In genomic region chr19:40704491-40705361, GRCh38 we compare ENCODE assay signal across 22 cellular contexts. TPM values are rescaled to one million over a fixed set of nuclear protein-coding genes. Genes with fewer than 3 reads are reported as not detected.
DNase-seq lines count a peak whose midpoint lies in the region; ATAC-seq, FAIRE-seq and TF ChIP-seq lines count a peak whose summit lies in the region.
"Had no signal": no experiment of that assay in that cellular context is flagged by ENCODE, and none has a peak within 500 bp of the region (broad histone marks: within the 10 kb centered on the region; RNA-seq: fewer than 3 reads in every experiment).

No MANE protein-coding gene starts in this region.

- H3K4me1 ChIP-seq in right cardiac atrium (ENCODE audit: control insufficient read depth, insufficient read depth, low read length), result no peaks in the 10 kb centered on the region
- no peaks in the 10 kb centered on the region for H3K4me1 ChIP-seq in HEK293 (ENCODE audit: control insufficient read depth, insufficient read depth, low read length)
- H3K4me1 ChIP-seq in K562 (replicated peaks in 1 of 2; ENCODE audit: control insufficient read depth in 2 of 2, insufficient read depth in 2 of 2, low read length in 2 of 2), result peaks cover 12 to 27% of the 10 kb centered on the region in 2 experiments; a peak in 4 of 5 replicates
- H3K4me1 ChIP-seq in osteoblast (ENCODE audit: insufficient read depth, low read length), result peaks cover 7% of the 10 kb centered on the region
- 0 out of 2 replicates have a peak, but pooled peaks cover 3% of the 10 kb centered on the region for H3K4me1 ChIP-seq in GM23338 (ENCODE audit: insufficient read depth)

- H4K20me1 ChIP-seq in K562 (replicated peaks; ENCODE audit: control insufficient read depth, insufficient read depth, low read length), result no peaks in the 10 kb centered on the region
- H4K20me1 ChIP-seq in osteoblast (ENCODE audit: insufficient read depth, low read length), result no peaks in the 10 kb centered on the region
- H4K20me1 ChIP-seq in GM23338 (replicated peaks; ENCODE audit: insufficient read depth), result no peaks in the 10 kb centered on the region; the same call in 1 of the 2 replicates

- H3K9me3 ChIP-seq in right cardiac atrium (ENCODE audit: control insufficient read depth, low read length) (no peaks in the 10 kb centered on the region), HEK293 (ENCODE audit: control insufficient read depth, insufficient read depth, low read depth, low read length) (no peaks in the 10 kb centered on the region), K562 (replicated peaks; ENCODE audit: control insufficient read depth, insufficient read depth, low read depth, low read length) (no peaks in the 10 kb centered on the region), osteoblast (ENCODE audit: low read depth, low read length) (no peaks in the 10 kb centered on the region)

- H3K79me2 ChIP-seq in K562 (ENCODE audit: control insufficient read depth, insufficient read depth, low read length) (no peaks in the 10 kb centered on the region), osteoblast (ENCODE audit: insufficient read depth, low read length) (no peaks in the 10 kb centered on the region), GM23338 (replicated peaks; ENCODE audit: insufficient read depth) (no peaks in the 10 kb centered on the region)

- no peak overlapping the region for H3K27ac Mint-ChIP-seq in GM23338

- H3K4me2 ChIP-seq in K562 (ENCODE audit: insufficient read depth, low read length) (no peak overlapping the region), osteoblast (ENCODE audit: insufficient read depth, low read length) (no peak overlapping the region), GM23338 (no peak overlapping the region)

- peaks cover 10% of the 10 kb centered on the region for H3K4me1 Mint-ChIP-seq in GM23338

- no peak overlapping the region for H3K4me3 Mint-ChIP-seq in GM23338
- H3K4me3 Mint-ChIP-seq: CD4-positive, alpha-beta memory T cell had no signal

- H3K27ac ChIP-seq in right cardiac atrium (ENCODE audit: low read length), result no peak overlapping the region
- H3K27ac ChIP-seq in HEK293 (ENCODE audit: extremely low read depth, low read depth, low read length), result no peak overlapping the region
- H3K27ac ChIP-seq in K562 (ENCODE audit: extremely low read depth, low read depth, low read length), result no peak overlapping the region
- H3K27ac ChIP-seq in osteoblast (ENCODE audit: low read depth, low read length), result no peak overlapping the region
- H3K27ac ChIP-seq in GM23338 (ENCODE audit: low read depth), result no peak overlapping the region

- no peak for TF ChIP-seq POLR2A in K562 (conservative IDR thresholded peaks at IDR 0.05)

- H3K4me3 ChIP-seq in right cardiac atrium (ENCODE audit: low read length) (no peak overlapping the region), HEK293 (ENCODE audit: low read depth, low read length) (no peak overlapping the region), K562 (no peak overlapping the region), osteoblast (ENCODE audit: insufficient read depth, low read length) (no peak overlapping the region), GM23338 (no peak overlapping the region)

- H3K36me3 ChIP-seq in HEK293 (ENCODE audit: control insufficient read depth in 2 of 2, insufficient read depth in 1 of 2, low read length in 2 of 2) (peaks cover 84 to 90% of the 10 kb centered on the region in 2 experiments), K562 (ENCODE audit: control insufficient read depth, insufficient read depth, low read length) (peaks cover 52% of the 10 kb centered on the region), osteoblast (ENCODE audit: insufficient read depth, low read length) (peaks cover 44% of the 10 kb centered on the region), GM23338 (ENCODE audit: insufficient read depth) (peaks cover 12% of the 10 kb centered on the region; the same call in 1 of the 2 replicates)

- no peak for FAIRE-seq in K562 (lab: Jason Lieb, UNC)
- FAIRE-seq: G401.6, HTR-8/SVneo had no signal

- no peaks in the 10 kb centered on the region for H3K9me2 ChIP-seq in GM23338 (ENCODE audit: insufficient read depth)

- H3K9ac ChIP-seq in K562 (ENCODE audit: insufficient read depth in 1 of 2, low read depth in 2 of 2, low read length in 2 of 2), result peak overlapping the region in 1 of 2 experiments; percentile 4; a peak in 2 of 4 replicates

- intact Hi-C loops in Right ventricle myocardium inferior (cut with DNase I) (no loop called here), right cardiac atrium (cut with DNase I) (no loop called here), K562 (cut with micrococcal nuclease) (no loop called here)

- 89% methylated on average over 18 of the region's 18 CpGs for WGBS in right cardiac atrium
- WGBS in K562 (ENCODE audit: insufficient coverage, low coverage, missing lambda C conversion rate), result 90% methylated on average over 18 of the region's 18 CpGs

- no peak for ATAC-seq in Right ventricle myocardium inferior
- ATAC-seq in right cardiac atrium, result no peak
- ATAC-seq in K562, result peak; percentile 30; the same call in 1 of the 3 replicates
- ATAC-seq in GM23338, result no peak

- no peak for TF ChIP-seq RAD21 in K562 (CRISPR knock-in tag; conservative IDR thresholded peaks at IDR 0.05 in 1 of 2, IDR thresholded peaks at IDR 0.05 in 1 of 2)

- H3F3A ChIP-seq in GM23338 (replicated peaks; ENCODE audit: low read depth), result 0 out of 2 replicates have a peak, but pooled peaks cover 6% of the 10 kb centered on the region

- no peaks in the 10 kb centered on the region for H3K9me3 Mint-ChIP-seq in GM23338
- H3K9me3 Mint-ChIP-seq: CD4-positive, alpha-beta memory T cell had no signal

- CTCF ChIA-PET in HEK293 (lab: Yijun Ruan, JAX), result interaction anchor here (0.6 to 1.3 kb wide), 3 partner anchors 14 to 42 kb away, joined by 3 to 4 read pairs (median 4); partner anchors contain the start of gene NUMBL
- CTCF ChIA-PET in K562 (lab: Yijun Ruan, JAX; ENCODE audit: low intra/inter-chr PET ratio), result no interaction called here

- H3K27me3 ChIP-seq in right cardiac atrium (ENCODE audit: control insufficient read depth, insufficient read depth) (no peaks in the 10 kb centered on the region), K562 (ENCODE audit: control insufficient read depth in 2 of 2, insufficient read depth in 2 of 2, low read length in 2 of 2) (no peaks in the 10 kb centered on the region), osteoblast (ENCODE audit: insufficient read depth, low read length) (no peaks in the 10 kb centered on the region), GM23338 (ENCODE audit: insufficient read depth) (no peaks in the 10 kb centered on the region)

- H3K36me3 Mint-ChIP-seq in GM23338 (ENCODE audit: low read depth), result peaks cover 51% of the 10 kb centered on the region

- no TSS peak for BruUV-seq in K562 (replicated peaks; lab: Mats Ljungman, UMichigan)

- H3K27me3 Mint-ChIP-seq in GM23338 (ENCODE audit: insufficient read depth, low read depth, poor library complexity), result peaks cover 14% of the 10 kb centered on the region
- H3K27me3 Mint-ChIP-seq: CD4-positive, alpha-beta memory T cell had no signal

- POLR2A ChIA-PET in HEK293 (lab: Yijun Ruan, JAX), result interaction anchor here (0.5 to 1.9 kb wide), 7 partner anchors 12 to 96 kb away, joined by 3 to 8 read pairs (median 4); partner anchors contain the start of genes COQ8B, ITPKC, NUMBL and RAB4B
- POLR2A ChIA-PET in K562 (lab: Yijun Ruan, JAX), result interaction anchor here (1.3 to 1.4 kb wide), 2 partner anchors 45 to 101 kb away, joined by 3 read pairs; no protein-coding TSS in a partner anchor

- DNase-seq in Right ventricle myocardium inferior (ENCODE audit: missing footprints) (peak; percentile 64), right cardiac atrium (no peak), K562 (ENCODE audit: extremely low read depth in 1 of 4, low spot score in 3 of 4) (peak in 1 of 4 experiments; percentile 30), osteoblast (ENCODE audit: insufficient read length, low spot score, missing footprints) (peak; percentile 73), DMS 273 treated with DMSO at 0.1 percent for 48 hours (lab: John Stamatoyannopoulos, UW) (no peak), GM23338 (ENCODE audit: low spot score) (no peak)
- DNase-seq: C1 segment of cervical spinal cord; CD4-positive, alpha-beta memory T cell; COR-L47; H7; KG1; NCI-H1092 treated with DMSO at 0.1 percent for 48 hours; NCI-H1436; NCI-H187; NCI-H2081 treated with DMSO at 0.1 percent for 48 hours; NCI-H524; NCI-H82; RPMI8226; SHP77 treated with DMSO at 0.1 percent for 48 hours had no signal

- TF ChIP-seq EP300 in K562 (IDR thresholded peaks at IDR 0.05; ENCODE audit: low read length), result no peak

- no peaks in the 10 kb centered on the region for H3K9me1 ChIP-seq in K562 (ENCODE audit: control insufficient read depth, insufficient read depth, low read length)

- no peak overlapping the region for H2AFZ ChIP-seq in K562 (ENCODE audit: low read depth, low read length)
- no peak overlapping the region for H2AFZ ChIP-seq in osteoblast (ENCODE audit: low read length)
- H2AFZ ChIP-seq in GM23338, result no peak overlapping the region

- in situ Hi-C loops in K562 (cut with MboI), result no loop called here

- no peak for TF ChIP-seq CTCF in HEK293 (tag by site-specific recombination; IDR thresholded peaks at IDR 0.05)
- TF ChIP-seq CTCF in K562 (IDR thresholded peaks at IDR 0.05 in 2 of 3, conservative IDR thresholded peaks at IDR 0.05 in 1 of 3; ENCODE audit: insufficient read depth in 2 of 3, low read depth in 1 of 3, low read length in 3 of 3), result no peak
- TF ChIP-seq CTCF in osteoblast (IDR thresholded peaks at IDR 0.05; ENCODE audit: extremely low read depth, low read depth, low read length), result no peak
- no peak for TF ChIP-seq CTCF in GM23338 (conservative IDR thresholded peaks at IDR 0.05; ENCODE audit: low read depth in 2 of 2)

RNA-seq across cellular contexts. Expression of gene COQ8B, which starts 12.0 kb away (rescaled TPM):
- total RNA-seq in Right ventricle myocardium inferior, result 37.4 TPM
- 10 to 100 TPM; 22.8 to 34.0 (median 29.0) TPM for total RNA-seq in right cardiac atrium
- polyA plus RNA-seq in right cardiac atrium, result 23.8 TPM
- 33.1 and 73.6 TPM in 2 replicates for total RNA-seq in K562 (2011; cell fraction: chromatin; rRNA removed; ENCODE audit: low replicate concordance)
- 54.3 and 55.7 TPM in 2 replicates for total RNA-seq in K562 (2011; cell fraction: nucleolus; rRNA removed)
- total RNA-seq in K562 (2011; cell fraction: nucleoplasm; rRNA removed), result 43.2 and 52.2 TPM in 2 replicates
- total RNA-seq in K562 (2014; rRNA removed), result 18.3 and 20.0 TPM in 2 replicates
- 5.2 and 5.5 TPM in 2 replicates for total RNA-seq in K562 (2014; rRNA removed; fragmentation: Illumina TruSeq; extraction: Trizol)
- total RNA-seq in K562 (2015; rRNA removed; fragmentation: Illumina TruSeq; extraction: Trizol), result 12.9 and 13.6 TPM in 2 replicates
- 24.0 and 27.2 TPM in 2 replicates for total RNA-seq in K562 (2021)
- polyA plus RNA-seq in K562 (2011; rRNA removed), result 14.4 and 17.6 TPM in 2 replicates
- polyA plus RNA-seq in K562 (2011; cell fraction: cytosol; rRNA removed), result 19.5 and 37.8 TPM in 2 replicates
- polyA plus RNA-seq in K562 (2011; cell fraction: nucleus; rRNA removed), result 55.8 and 89.2 TPM in 2 replicates
- 16.4 and 27.2 TPM in 2 replicates for polyA plus RNA-seq in K562 (2012)
- 7.2 and 15.7 TPM in 2 replicates for polyA plus RNA-seq in K562 (2014; fragmentation: Illumina TruSeq; extraction: Trizol)
- under 1 TPM; 0.41 to 0.51 TPM for polyA plus RNA-seq in K562 (2014; fragmentation: Nextera tagmentation; extraction: Ambion mirVana)
- polyA plus RNA-seq in K562 (2014; rRNA removed), result 26.5 and 32.3 TPM in 2 replicates
- 7.3 and 13.0 TPM in 2 replicates for polyA minus RNA-seq in K562 (2011; rRNA and poly(A)+ RNA removed)
- polyA minus RNA-seq in K562 (2011; cell fraction: cytosol; rRNA and poly(A)+ RNA removed), result 15.0 and 15.7 TPM in 2 replicates
- 25.1 and 25.8 TPM in 2 replicates for polyA minus RNA-seq in K562 (2011; cell fraction: nucleus; rRNA and poly(A)+ RNA removed)
- 32.9 and 34.2 TPM in 2 replicates for total RNA-seq in osteoblast
- 42.6 and 59.6 TPM in 2 replicates for total RNA-seq in GM23338 (2014; rRNA removed; shearing (Covaris generic))
- polyA plus RNA-seq in GM23338 (2016; fragmentation: Nextera tagmentation; extraction: Ambion mirVana), result 13.4 and 13.9 TPM in 2 replicates

RNA-seq across cellular contexts. Expression of gene ITPKC, which starts 12.2 kb away (rescaled TPM):
- total RNA-seq in Right ventricle myocardium inferior (12.6 TPM), right cardiac atrium (10 to 100 TPM in 2 of 4 donors, 1 to 10 TPM in 2; 7.6 to 15.8 (median 10.8) TPM), K562 (2014; rRNA removed) (7.4 and 8.7 TPM in 2 replicates), K562 (2014; rRNA removed; fragmentation: Illumina TruSeq; extraction: Trizol) (3.4 and 4.0 TPM in 2 replicates), K562 (2015; rRNA removed; fragmentation: Illumina TruSeq; extraction: Trizol) (4.7 and 5.1 TPM in 2 replicates), K562 (2021) (9.0 and 9.3 TPM in 2 replicates), osteoblast (9.8 and 10.0 TPM in 2 replicates)
- polyA plus RNA-seq in right cardiac atrium (13.4 TPM), K562 (2011; rRNA removed) (6.0 and 6.1 TPM in 2 replicates), K562 (2014; fragmentation: Illumina TruSeq; extraction: Trizol) (5.8 and 6.6 TPM in 2 replicates), K562 (2014; fragmentation: Nextera tagmentation; extraction: Ambion mirVana) (under 1 TPM; 0.08 to 0.22 TPM), K562 (2014; rRNA removed) (6.4 and 8.9 TPM in 2 replicates), GM23338 (2016; fragmentation: Nextera tagmentation; extraction: Ambion mirVana) (5.3 and 5.4 TPM in 2 replicates)
- total RNA-seq in K562 (2011; cell fraction: chromatin; rRNA removed; ENCODE audit: low replicate concordance), result 7.8 and 24.0 TPM in 2 replicates
- 14.8 and 15.4 TPM in 2 replicates for total RNA-seq in K562 (2011; cell fraction: nucleolus; rRNA removed)
- total RNA-seq in K562 (2011; cell fraction: nucleoplasm; rRNA removed), result 8.1 and 11.3 TPM in 2 replicates
- 6.4 and 8.6 TPM in 2 replicates for polyA plus RNA-seq in K562 (2011; cell fraction: cytosol; rRNA removed)
- polyA plus RNA-seq in K562 (2011; cell fraction: nucleus; rRNA removed), result 5.3 and 9.3 TPM in 2 replicates
- polyA plus RNA-seq in K562 (2012), result 6.0 and 10.0 TPM in 2 replicates
- 7.3 and 9.6 TPM in 2 replicates for polyA minus RNA-seq in K562 (2011; rRNA and poly(A)+ RNA removed)
- 3.9 and 6.0 TPM in 2 replicates for polyA minus RNA-seq in K562 (2011; cell fraction: cytosol; rRNA and poly(A)+ RNA removed)
- polyA minus RNA-seq in K562 (2011; cell fraction: nucleus; rRNA and poly(A)+ RNA removed), result 4.3 and 4.7 TPM in 2 replicates
- total RNA-seq in GM23338 (2014; rRNA removed; shearing (Covaris generic)), result 9.8 and 12.6 TPM in 2 replicates

RNA-seq across cellular contexts. Expression of gene NUMBL, which starts 14.3 kb away (rescaled TPM):
- 16.8 TPM for total RNA-seq in Right ventricle myocardium inferior
- 10 to 100 TPM; 18.6 to 22.9 (median 20.4) TPM for total RNA-seq in right cardiac atrium
- polyA plus RNA-seq in right cardiac atrium, result 12.4 TPM
- total RNA-seq in K562 (2011; cell fraction: chromatin; rRNA removed; ENCODE audit: low replicate concordance), result 39.2 and 53.7 TPM in 2 replicates
- 24.0 and 29.3 TPM in 2 replicates for total RNA-seq in K562 (2011; cell fraction: nucleolus; rRNA removed)
- 33.8 and 65.4 TPM in 2 replicates for total RNA-seq in K562 (2011; cell fraction: nucleoplasm; rRNA removed)
- 10.3 and 12.2 TPM in 2 replicates for total RNA-seq in K562 (2014; rRNA removed)
- total RNA-seq in K562 (2014; rRNA removed; fragmentation: Illumina TruSeq; extraction: Trizol), result 3.0 TPM in 2 replicates
- total RNA-seq in K562 (2015; rRNA removed; fragmentation: Illumina TruSeq; extraction: Trizol), result 5.0 and 5.7 TPM in 2 replicates
- total RNA-seq in K562 (2021), result 38.6 and 41.5 TPM in 2 replicates
- 6.6 and 9.2 TPM in 2 replicates for polyA plus RNA-seq in K562 (2011; rRNA removed)
- polyA plus RNA-seq in K562 (2011; cell fraction: cytosol; rRNA removed), result 6.5 and 15.8 TPM in 2 replicates
- 20.5 and 36.4 TPM in 2 replicates for polyA plus RNA-seq in K562 (2011; cell fraction: nucleus; rRNA removed)
- 12.7 and 13.9 TPM in 2 replicates for polyA plus RNA-seq in K562 (2012)
- 9.0 and 13.7 TPM in 2 replicates for polyA plus RNA-seq in K562 (2014; fragmentation: Illumina TruSeq; extraction: Trizol)
- under 1 TPM; 0.39 to 0.63 TPM for polyA plus RNA-seq in K562 (2014; fragmentation: Nextera tagmentation; extraction: Ambion mirVana)
- polyA plus RNA-seq in K562 (2014; rRNA removed), result 16.1 and 18.8 TPM in 2 replicates
- polyA minus RNA-seq in K562 (2011; rRNA and poly(A)+ RNA removed), result 14.8 and 16.7 TPM in 2 replicates
- 4.8 and 6.4 TPM in 2 replicates for polyA minus RNA-seq in K562 (2011; cell fraction: cytosol; rRNA and poly(A)+ RNA removed)
- polyA minus RNA-seq in K562 (2011; cell fraction: nucleus; rRNA and poly(A)+ RNA removed), result 7.8 and 8.3 TPM in 2 replicates
- 26.8 and 27.7 TPM in 2 replicates for total RNA-seq in osteoblast
- total RNA-seq in GM23338 (2014; rRNA removed; shearing (Covaris generic)), result 21.6 and 28.5 TPM in 2 replicates
- 8.5 and 9.6 TPM in 2 replicates for polyA plus RNA-seq in GM23338 (2016; fragmentation: Nextera tagmentation; extraction: Ambion mirVana)

RNA-seq across cellular contexts. Expression of gene ACTMAP, which starts 45.6 kb away (rescaled TPM):
- total RNA-seq in Right ventricle myocardium inferior, result 6.4 TPM
- total RNA-seq in right cardiac atrium, result 1 to 10 TPM; 4.5 to 6.1 (median 5.1) TPM
- polyA plus RNA-seq in right cardiac atrium, result 5.1 TPM
- 17.6 and 35.1 TPM in 2 replicates for total RNA-seq in K562 (2011; cell fraction: chromatin; rRNA removed; ENCODE audit: low replicate concordance)
- total RNA-seq in K562 (2011; cell fraction: nucleolus; rRNA removed), result 16.7 and 18.3 TPM in 2 replicates
- total RNA-seq in K562 (2011; cell fraction: nucleoplasm; rRNA removed), result 22.2 and 28.6 TPM in 2 replicates
- total RNA-seq in K562 (2014; rRNA removed), result 2.3 and 3.3 TPM in 2 replicates
- total RNA-seq in K562 (2014; rRNA removed; fragmentation: Illumina TruSeq; extraction: Trizol), result 1.7 and 2.0 TPM in 2 replicates
- 1.7 and 2.9 TPM in 2 replicates for total RNA-seq in K562 (2015; rRNA removed; fragmentation: Illumina TruSeq; extraction: Trizol)
- 14.4 and 16.6 TPM in 2 replicates for total RNA-seq in K562 (2021)
- polyA plus RNA-seq in K562 (2011; rRNA removed), result 4.9 and 12.9 TPM in 2 replicates
- polyA plus RNA-seq in K562 (2011; cell fraction: cytosol; rRNA removed), result 10.8 and 11.7 TPM in 2 replicates
- polyA plus RNA-seq in K562 (2011; cell fraction: nucleus; rRNA removed), result 28.9 and 39.1 TPM in 2 replicates
- 14.9 and 28.4 TPM in 2 replicates for polyA plus RNA-seq in K562 (2012)
- 12.8 and 13.1 TPM in 2 replicates for polyA plus RNA-seq in K562 (2014; fragmentation: Illumina TruSeq; extraction: Trizol)
- 1 to 10 TPM; 4.8 to 5.1 TPM for polyA plus RNA-seq in K562 (2014; fragmentation: Nextera tagmentation; extraction: Ambion mirVana)
- polyA plus RNA-seq in K562 (2014; rRNA removed), result 7.5 and 8.5 TPM in 2 replicates
- 3.5 and 4.1 TPM in 2 replicates for polyA minus RNA-seq in K562 (2011; rRNA and poly(A)+ RNA removed)
- 12.6 and 20.3 TPM in 2 replicates for polyA minus RNA-seq in K562 (2011; cell fraction: cytosol; rRNA and poly(A)+ RNA removed)
- 3.8 and 7.0 TPM in 2 replicates for polyA minus RNA-seq in K562 (2011; cell fraction: nucleus; rRNA and poly(A)+ RNA removed)
- total RNA-seq in osteoblast, result 1.1 and 1.5 TPM in 2 replicates
- 10.3 and 14.9 TPM in 2 replicates for total RNA-seq in GM23338 (2014; rRNA removed; shearing (Covaris generic))
- 16.7 and 17.9 TPM in 2 replicates for polyA plus RNA-seq in GM23338 (2016; fragmentation: Nextera tagmentation; extraction: Ambion mirVana)

RNA-seq across cellular contexts. Expression of gene SNRPA, which starts 46.3 kb away (rescaled TPM):
- total RNA-seq in Right ventricle myocardium inferior, result 32.4 TPM
- 10 to 100 TPM; 32.3 to 44.9 (median 39.5) TPM for total RNA-seq in right cardiac atrium
- polyA plus RNA-seq in right cardiac atrium, result 27.0 TPM
- 98.7 and 181 TPM in 2 replicates for total RNA-seq in K562 (2011; cell fraction: chromatin; rRNA removed; ENCODE audit: low replicate concordance)
- total RNA-seq in K562 (2011; cell fraction: nucleolus; rRNA removed), result 171 and 186 TPM in 2 replicates
- 154 and 155 TPM in 2 replicates for total RNA-seq in K562 (2011; cell fraction: nucleoplasm; rRNA removed)
- total RNA-seq in K562 (2014; rRNA removed), result 311 and 436 TPM in 2 replicates
- 83.8 and 106 TPM in 2 replicates for total RNA-seq in K562 (2014; rRNA removed; fragmentation: Illumina TruSeq; extraction: Trizol)
- total RNA-seq in K562 (2015; rRNA removed; fragmentation: Illumina TruSeq; extraction: Trizol), result 130 and 150 TPM in 2 replicates
- total RNA-seq in K562 (2021), result 185 and 193 TPM in 2 replicates
- 230 and 371 TPM in 2 replicates for polyA plus RNA-seq in K562 (2011; rRNA removed)
- polyA plus RNA-seq in K562 (2011; cell fraction: cytosol; rRNA removed), result 179 and 223 TPM in 2 replicates
- polyA plus RNA-seq in K562 (2011; cell fraction: nucleus; rRNA removed), result 665 and 764 TPM in 2 replicates
- polyA plus RNA-seq in K562 (2012), result 170 and 298 TPM in 2 replicates
- polyA plus RNA-seq in K562 (2014; fragmentation: Illumina TruSeq; extraction: Trizol), result 205 and 262 TPM in 2 replicates
- polyA plus RNA-seq in K562 (2014; fragmentation: Nextera tagmentation; extraction: Ambion mirVana), result 10 to 100 TPM; 16.3 to 24.7 TPM
- polyA plus RNA-seq in K562 (2014; rRNA removed), result 210 and 224 TPM in 2 replicates
- polyA minus RNA-seq in K562 (2011; rRNA and poly(A)+ RNA removed), result 186 and 256 TPM in 2 replicates
- 217 TPM in 2 replicates for polyA minus RNA-seq in K562 (2011; cell fraction: cytosol; rRNA and poly(A)+ RNA removed)
- 65.8 and 91.3 TPM in 2 replicates for polyA minus RNA-seq in K562 (2011; cell fraction: nucleus; rRNA and poly(A)+ RNA removed)
- 20.6 and 32.1 TPM in 2 replicates for total RNA-seq in osteoblast
- total RNA-seq in GM23338 (2014; rRNA removed; shearing (Covaris generic)), result 239 and 295 TPM in 2 replicates
- 321 and 326 TPM in 2 replicates for polyA plus RNA-seq in GM23338 (2016; fragmentation: Nextera tagmentation; extraction: Ambion mirVana)

Comparison
In these comparisons a context has a peak if more than half of its experiments do, and no peak if none do; other contexts are left out.
1. DNase-seq: peak in Right ventricle myocardium inferior (single experiment) and osteoblast (single experiment); none in right cardiac atrium (0 of 3), DMS 273 treated with DMSO at 0.1 percent for 48 hours (single experiment) and GM23338 (single experiment).